ENCODE assay signal across 8 cellular contexts in the genomic region with DNA sequence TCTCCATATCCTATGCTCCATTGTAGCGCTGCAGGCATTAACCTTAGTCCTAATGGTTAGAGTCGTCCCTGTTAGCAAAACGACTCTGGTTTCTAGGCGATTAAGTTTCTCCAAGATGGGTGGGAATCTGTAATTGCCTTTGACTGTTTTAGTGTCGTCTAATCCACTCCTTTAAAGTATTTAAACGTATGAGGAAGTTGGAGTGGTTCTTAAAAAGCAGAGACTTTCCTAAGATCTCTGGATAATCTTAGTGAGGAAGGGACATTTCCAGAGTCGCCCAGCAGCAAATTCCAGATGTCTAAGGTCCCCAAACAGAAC. TPM values are rescaled to one million over a fixed set of nuclear protein-coding genes. Genes with fewer than 3 reads are reported as not detected.
DNase-seq lines count a peak whose midpoint lies in the region; ATAC-seq and TF ChIP-seq lines count a peak whose summit lies in the region.

No MANE protein-coding gene starts in this region.

- H3K27me3 ChIP-seq in HL-60 (ENCODE audit: insufficient read depth, poor library complexity, severe bottlenecking) = no peaks in the 10 kb centered on the region
- H3K27me3 ChIP-seq in iPS-15b (ENCODE audit: control insufficient read depth, insufficient read depth, low read length) = no peaks in the 10 kb centered on the region

- TF ChIP-seq CTCF in HL-60 (IDR thresholded peaks at IDR 0.05; ENCODE audit: insufficient read depth, low read length) = no peak

- H3K9me3 Mint-ChIP-seq in activated naive CD4-positive, alpha-beta T cell treated with anti-CD3 and anti-CD28 coated beads, Interleukin-2, amount 50 U/mL, for 72 hours = no peaks in the 10 kb centered on the region
- no peaks in the 10 kb centered on the region for H3K9me3 Mint-ChIP-seq in stimulated activated effector memory CD8-positive, alpha-beta T cell treated with anti-CD3 and anti-CD28 coated beads, Interleukin-12 subunit alpha, Interleukin-12 subunit beta, amount 100 ng/mL, for 72 hours

- no peaks in the 10 kb centered on the region for H3K36me3 ChIP-seq in iPS-15b (ENCODE audit: control insufficient read depth, insufficient read depth, low read length)

- no peaks in the 10 kb centered on the region for H3K9me3 ChIP-seq in iPS-15b (ENCODE audit: control insufficient read depth, insufficient read depth, low read length)

- peaks cover 33% of the 10 kb centered on the region for H3K4me1 Mint-ChIP-seq in stimulated activated effector memory CD8-positive, alpha-beta T cell treated with anti-CD3 and anti-CD28 coated beads, Interleukin-12 subunit alpha, Interleukin-12 subunit beta, amount 100 ng/mL, for 72 hours

- H3K36me3 Mint-ChIP-seq in activated naive CD4-positive, alpha-beta T cell treated with anti-CD3 and anti-CD28 coated beads, Interleukin-2, amount 50 U/mL, for 72 hours = peaks cover 28 to 30% of the 10 kb centered on the region in 2 donors
- peaks cover 91% of the 10 kb centered on the region for H3K36me3 Mint-ChIP-seq in stimulated activated effector memory CD8-positive, alpha-beta T cell treated with anti-CD3 and anti-CD28 coated beads, Interleukin-12 subunit alpha, Interleukin-12 subunit beta, amount 100 ng/mL, for 72 hours

- DNase-seq in HL-60 (ENCODE audit: low read depth in 1 of 2, low spot score in 1 of 2) = peak in 1 of 2 experiments; percentile 6
- no peak for DNase-seq in activated naive CD4-positive, alpha-beta T cell treated with anti-CD3 and anti-CD28 coated beads, Interleukin-2, amount 50 U/mL, for 72 hours (ENCODE audit: low spot score in 2 of 2)
- DNase-seq in stimulated activated effector memory CD8-positive, alpha-beta T cell treated with anti-CD3 and anti-CD28 coated beads, Interleukin-12 subunit alpha, Interleukin-12 subunit beta, amount 100 ng/mL, for 72 hours (ENCODE audit: low spot score in 2 of 2) = no peak
- no peak for DNase-seq in activated effector memory CD4-positive, alpha-beta T cell treated with anti-CD3 and anti-CD28 coated beads, Interleukin-2, amount 50 U/mL, for 16 hours
- DNase-seq in RKO (ENCODE audit: low spot score) = no peak

- H3K27ac Mint-ChIP-seq in activated naive CD4-positive, alpha-beta T cell treated with anti-CD3 and anti-CD28 coated beads, Interleukin-2, amount 50 U/mL, for 72 hours = peak overlapping the region; percentile 98 to 99
- peak overlapping the region; percentile 99 for H3K27ac Mint-ChIP-seq in stimulated activated effector memory CD8-positive, alpha-beta T cell treated with anti-CD3 and anti-CD28 coated beads, Interleukin-12 subunit alpha, Interleukin-12 subunit beta, amount 100 ng/mL, for 72 hours

- H3K4me3 Mint-ChIP-seq in stimulated activated effector memory CD8-positive, alpha-beta T cell treated with anti-CD3 and anti-CD28 coated beads, Interleukin-12 subunit alpha, Interleukin-12 subunit beta, amount 100 ng/mL, for 72 hours = peak overlapping the region; percentile 94

- peak overlapping the region; percentile 89 for H3K9ac ChIP-seq in iPS-15b (ENCODE audit: low read depth, low read length)

- peak overlapping the region; percentile 92 for H3K4me3 ChIP-seq in HL-60 (replicated peaks; ENCODE audit: insufficient read depth, low read length)
- H3K4me3 ChIP-seq in iPS-15b (ENCODE audit: low read depth, low read length) = peak overlapping the region; percentile 98

- peaks cover 7% of the 10 kb centered on the region for H3K4me1 ChIP-seq in iPS-15b (ENCODE audit: control insufficient read depth, insufficient read depth, low read length)

- ATAC-seq in activated naive CD4-positive, alpha-beta T cell treated with anti-CD3 and anti-CD28 coated beads, Interleukin-2, amount 50 U/mL, for 72 hours = no peak
- no peak for ATAC-seq in stimulated activated effector memory CD8-positive, alpha-beta T cell treated with anti-CD3 and anti-CD28 coated beads, Interleukin-12 subunit alpha, Interleukin-12 subunit beta, amount 100 ng/mL, for 72 hours
- ATAC-seq in HG03045 (IDR thresholded peaks at IDR 0.05; ENCODE audit: unreplicated experiment) = no peak
- ATAC-seq in GM18520 (IDR thresholded peaks at IDR 0.05; ENCODE audit: unreplicated experiment) = no peak

- H3K27ac ChIP-seq in HL-60 (replicated peaks) = peak overlapping the region; percentile 92

RNA-seq across cellular contexts. Expression of a gene that starts 0.3 kb away (rescaled TPM):
- 10 to 100 TPM; 67.3 to 84.3 TPM for total RNA-seq in activated naive CD4-positive, alpha-beta T cell treated with anti-CD3 and anti-CD28 coated beads, Interleukin-2, amount 50 U/mL, for 72 hours

RNA-seq across cellular contexts. Expression of a gene that starts 0.5 kb away (rescaled TPM):
- 10 to 100 TPM; 12.2 to 12.3 TPM for total RNA-seq in activated naive CD4-positive, alpha-beta T cell treated with anti-CD3 and anti-CD28 coated beads, Interleukin-2, amount 50 U/mL, for 72 hours

RNA-seq across cellular contexts. Expression of a gene that starts 28.8 kb away (rescaled TPM):
- total RNA-seq in activated naive CD4-positive, alpha-beta T cell treated with anti-CD3 and anti-CD28 coated beads, Interleukin-2, amount 50 U/mL, for 72 hours = 10 to 100 TPM; 20.7 to 22.0 TPM
